Comparison of ENCODE assay signal across 1 cellular context in genomic region chr2:241636983-241637232, GRCh38.
TF ChIP-seq lines count a peak whose summit lies in the region.

THAP4 (minus strand) TSS chr2:241637158; CDS start chr2:241637017, 141 bp downstream.

TF ChIP-seq in HepG2, 621 proteins besides CTCF, POLR2A, EP300 and RAD21 (continued from another document):
- TF ChIP-seq HINFP (CRISPR knock-in tag; IDR thresholded peaks at IDR 0.05; ENCODE audit: low read depth), result no peak
- no peak for TF ChIP-seq ZNF710 (CRISPR knock-in tag; IDR thresholded peaks at IDR 0.05; ENCODE audit: borderline replicate concordance)
- TF ChIP-seq ZFP41 (CRISPR knock-in tag; IDR thresholded peaks at IDR 0.05; ENCODE audit: borderline replicate concordance), result no peak
- TF ChIP-seq MLXIP (CRISPR knock-in tag; IDR thresholded peaks at IDR 0.05; ENCODE audit: borderline replicate concordance), result peak; percentile 39; the same call in 1 of the 2 replicates
- TF ChIP-seq ZIK1 (CRISPR knock-in tag; IDR thresholded peaks at IDR 0.05; ENCODE audit: borderline replicate concordance, low read depth), result no peak
- TF ChIP-seq RELA (CRISPR knock-in tag; IDR thresholded peaks at IDR 0.05), result no peak
- no peak for TF ChIP-seq HOXA3 (CRISPR knock-in tag; IDR thresholded peaks at IDR 0.05)
- no peak for TF ChIP-seq ZBTB37 (CRISPR knock-in tag; IDR thresholded peaks at IDR 0.05)
- no peak for TF ChIP-seq ZNF180 (CRISPR knock-in tag; IDR thresholded peaks at IDR 0.05; ENCODE audit: borderline replicate concordance, low read depth)
- no peak for TF ChIP-seq NONO (IDR thresholded peaks at IDR 0.05)
- TF ChIP-seq NONO (CRISPR knock-in tag; conservative IDR thresholded peaks at IDR 0.05), result no peak
- TF ChIP-seq ZNF414 (CRISPR knock-in tag; IDR thresholded peaks at IDR 0.05), result no peak
- TF ChIP-seq ZMYM4 (CRISPR knock-in tag; IDR thresholded peaks at IDR 0.05), result no peak
- peak; percentile 18 for TF ChIP-seq IKZF4 (CRISPR knock-in tag; IDR thresholded peaks at IDR 0.05; ENCODE audit: borderline replicate concordance, low read depth, not compliant biosample characterization)
- TF ChIP-seq CREB3 (CRISPR knock-in tag; IDR thresholded peaks at IDR 0.05), result peak; percentile 36; the same call in 1 of the 2 replicates
- TF ChIP-seq ZNF264 (CRISPR knock-in tag; IDR thresholded peaks at IDR 0.05), result 0 out of 2 replicates have a peak, but pooled peaks have one; percentile 1
- TF ChIP-seq MED1 (CRISPR knock-in tag; IDR thresholded peaks at IDR 0.05), result no peak
- no peak for TF ChIP-seq ZBTB7B (CRISPR knock-in tag; IDR thresholded peaks at IDR 0.05)
- TF ChIP-seq ZNF232 (CRISPR knock-in tag; IDR thresholded peaks at IDR 0.05; ENCODE audit: borderline replicate concordance), result 0 out of 2 replicates have a peak, but pooled peaks have one; percentile 4
- no peak for TF ChIP-seq GLMP (CRISPR knock-in tag; IDR thresholded peaks at IDR 0.05; ENCODE audit: borderline replicate concordance)
- TF ChIP-seq ZNF616 (CRISPR knock-in tag; IDR thresholded peaks at IDR 0.05; ENCODE audit: low read depth), result peak; percentile 51; the same call in 1 of the 2 replicates
- peak; percentile 15; the same call in 1 of the 2 replicates for TF ChIP-seq NR1H2 (CRISPR knock-in tag; IDR thresholded peaks at IDR 0.05; ENCODE audit: borderline replicate concordance, low read depth)
- no peak for TF ChIP-seq TCF7 (IDR thresholded peaks at IDR 0.05; ENCODE audit: low read depth)
- 0 out of 2 replicates have a peak, but pooled peaks have one; percentile 7 for TF ChIP-seq ZNF790 (CRISPR knock-in tag; IDR thresholded peaks at IDR 0.05; ENCODE audit: borderline replicate concordance)
- TF ChIP-seq ZNF468 (CRISPR knock-in tag; IDR thresholded peaks at IDR 0.05), result no peak
- no peak for TF ChIP-seq MBNL3 (CRISPR knock-in tag; conservative IDR thresholded peaks at IDR 0.05)
- TF ChIP-seq ZNF143 (CRISPR knock-in tag; IDR thresholded peaks at IDR 0.05), result no peak
- no peak for TF ChIP-seq ZNF460 (CRISPR knock-in tag; IDR thresholded peaks at IDR 0.05; ENCODE audit: borderline replicate concordance)
- no peak for TF ChIP-seq IKZF5 (CRISPR knock-in tag; IDR thresholded peaks at IDR 0.05)
- TF ChIP-seq TP53 (CRISPR knock-in tag; conservative IDR thresholded peaks at IDR 0.05), result no peak
- TF ChIP-seq ZSCAN20 (CRISPR knock-in tag; IDR thresholded peaks at IDR 0.05; ENCODE audit: borderline replicate concordance), result 0 out of 2 replicates have a peak, but pooled peaks have one; percentile 0
- TF ChIP-seq TFDP2 (CRISPR knock-in tag; IDR thresholded peaks at IDR 0.05), result no peak
- no peak for TF ChIP-seq DRAP1 (CRISPR knock-in tag; IDR thresholded peaks at IDR 0.05)
- TF ChIP-seq ZNF749 (CRISPR knock-in tag; IDR thresholded peaks at IDR 0.05; ENCODE audit: borderline replicate concordance), result no peak
- 0 out of 2 replicates have a peak, but pooled peaks have one; percentile 14 for TF ChIP-seq ZNF446 (CRISPR knock-in tag; IDR thresholded peaks at IDR 0.05)
- TF ChIP-seq ZNF142 (CRISPR knock-in tag; IDR thresholded peaks at IDR 0.05), result peak; percentile 76
- TF ChIP-seq MIER2 (CRISPR knock-in tag; IDR thresholded peaks at IDR 0.05), result no peak
- TF ChIP-seq ZNF768 (CRISPR knock-in tag; IDR thresholded peaks at IDR 0.05), result peak; percentile 6; the same call in 1 of the 2 replicates
